20 cellular contexts compared by ENCODE assay signal in genomic region chr3:190734490-190734889, GRCh38.
"Had no signal": no experiment of that assay in that cellular context is flagged by ENCODE, and none has a peak within 500 bp of the region (broad histone marks: within the 10 kb centered on the region; RNA-seq: fewer than 3 reads in every experiment).

No MANE protein-coding gene starts in this region.

- ATAC-seq: activated CD4-positive, alpha-beta T cell treated with anti-CD3 and anti-CD28 coated beads for 36 hours; activated T-helper 17 cell treated with anti-CD3 and anti-CD28 coated beads, Interleukin-2, amount 50 U/mL, for 72 hours had no signal

- DNase-seq: activated CD4-positive, alpha-beta memory T cell treated with anti-CD3 and anti-CD28 coated beads, Interleukin-2, amount 10 ng/mL, durations not matched to agents 7 days and 5 days; activated CD4-positive, alpha-beta T cell treated with anti-CD3 and anti-CD28 coated beads for 36 hours; activated CD4-positive, alpha-beta T cell treated with anti-CD3 and anti-CD28 coated beads, Interleukin-2, amount 50 U/mL, for 1 hour; activated gamma-delta T cell; activated naive CD4-positive, alpha-beta T cell treated with anti-CD3 and anti-CD28 coated beads for 36 hours; activated T-cell treated with anti-CD3 and anti-CD28 coated beads for 4 hours; activated T-cell treated with anti-CD3 and anti-CD28 coated beads, Interleukin-2, amount 50 U/mL, for 48 hours; amygdala; MM.1S; NCI-H146; NCI-H187 treated with DMSO at 0.1 percent for 48 hours; NCI-H2171; NCI-H2227 treated with DMSO at 0.1 percent for 48 hours; NCI-H446 treated with DMSO at 0.1 percent for 48 hours; NCI-H524 treated with DMSO at 0.1 percent for 48 hours; NCI-H774; SIG-M5; T-helper 1 cell; WERI-Rb-1 had no signal

- H3K36me3 ChIP-seq: WERI-Rb-1 had no signal

- H3K27ac ChIP-seq: WERI-Rb-1 had no signal
